Comparison of ENCODE assay signal across 1 cellular context in genomic region chr20:3698511-3699436, GRCh38.
TF ChIP-seq lines count a peak whose summit lies in the region.

No MANE protein-coding gene starts in this region.

TF ChIP-seq in A549, 52 proteins besides CTCF, POLR2A, EP300 and RAD21:
- TF ChIP-seq HEYL (CRISPR knock-in tag; IDR thresholded peaks at IDR 0.05) (no peak), USF2 (IDR thresholded peaks at IDR 0.05) (no peak), MYC (IDR thresholded peaks at IDR 0.05; ENCODE audit: borderline replicate concordance, low read length) (no peak), CEBPB (IDR thresholded peaks at IDR 0.05) (no peak), CHD4 (IDR thresholded peaks at IDR 0.05; ENCODE audit: borderline replicate concordance) (no peak), CBX8 (IDR thresholded peaks at IDR 0.05) (no peak), HOXA7 (CRISPR knock-in tag; IDR thresholded peaks at IDR 0.05) (no peak), NPAS2 (CRISPR knock-in tag; IDR thresholded peaks at IDR 0.05; ENCODE audit: borderline replicate concordance) (no peak), ZNF302 (CRISPR knock-in tag; IDR thresholded peaks at IDR 0.05) (no peak), NR3C1 (IDR thresholded peaks at IDR 0.05) (no peak), PBX3 (IDR thresholded peaks at IDR 0.05) (no peak), SMC3 (IDR thresholded peaks at IDR 0.05) (no peak)
- TF ChIP-seq, protein P1, sequence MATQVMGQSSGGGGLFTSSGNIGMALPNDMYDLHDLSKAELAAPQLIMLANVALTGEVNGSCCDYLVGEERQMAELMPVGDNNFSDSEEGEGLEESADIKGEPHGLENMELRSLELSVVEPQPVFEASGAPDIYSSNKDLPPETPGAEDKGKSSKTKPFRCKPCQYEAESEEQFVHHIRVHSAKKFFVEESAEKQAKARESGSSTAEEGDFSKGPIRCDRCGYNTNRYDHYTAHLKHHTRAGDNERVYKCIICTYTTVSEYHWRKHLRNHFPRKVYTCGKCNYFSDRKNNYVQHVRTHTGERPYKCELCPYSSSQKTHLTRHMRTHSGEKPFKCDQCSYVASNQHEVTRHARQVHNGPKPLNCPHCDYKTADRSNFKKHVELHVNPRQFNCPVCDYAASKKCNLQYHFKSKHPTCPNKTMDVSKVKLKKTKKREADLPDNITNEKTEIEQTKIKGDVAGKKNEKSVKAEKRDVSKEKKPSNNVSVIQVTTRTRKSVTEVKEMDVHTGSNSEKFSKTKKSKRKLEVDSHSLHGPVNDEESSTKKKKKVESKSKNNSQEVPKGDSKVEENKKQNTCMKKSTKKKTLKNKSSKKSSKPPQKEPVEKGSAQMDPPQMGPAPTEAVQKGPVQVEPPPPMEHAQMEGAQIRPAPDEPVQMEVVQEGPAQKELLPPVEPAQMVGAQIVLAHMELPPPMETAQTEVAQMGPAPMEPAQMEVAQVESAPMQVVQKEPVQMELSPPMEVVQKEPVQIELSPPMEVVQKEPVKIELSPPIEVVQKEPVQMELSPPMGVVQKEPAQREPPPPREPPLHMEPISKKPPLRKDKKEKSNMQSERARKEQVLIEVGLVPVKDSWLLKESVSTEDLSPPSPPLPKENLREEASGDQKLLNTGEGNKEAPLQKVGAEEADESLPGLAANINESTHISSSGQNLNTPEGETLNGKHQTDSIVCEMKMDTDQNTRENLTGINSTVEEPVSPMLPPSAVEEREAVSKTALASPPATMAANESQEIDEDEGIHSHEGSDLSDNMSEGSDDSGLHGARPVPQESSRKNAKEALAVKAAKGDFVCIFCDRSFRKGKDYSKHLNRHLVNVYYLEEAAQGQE (IDR thresholded peaks at IDR 0.05): no peak
TF ChIP-seq in A549: peak in this region for 0.
